In the genomic region with DNA sequence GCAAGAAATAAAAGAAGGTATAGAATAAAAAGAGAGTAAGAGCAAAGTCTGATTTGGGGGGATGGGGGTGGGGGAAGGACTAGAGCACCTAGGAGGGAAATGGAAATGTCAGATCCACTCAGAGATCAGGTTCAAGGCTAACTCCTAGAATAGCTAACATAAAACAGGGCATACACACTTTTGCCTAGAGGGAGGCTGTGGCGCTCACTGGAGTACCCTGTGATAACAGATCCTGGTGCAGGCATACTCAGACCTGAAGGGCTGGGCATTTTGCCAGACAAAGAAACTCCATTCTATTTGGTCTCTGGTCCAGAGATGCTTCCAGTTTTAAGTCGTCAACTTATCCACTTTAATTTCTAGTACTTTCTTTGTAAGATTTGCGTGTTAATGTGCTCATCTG, we compare ENCODE assay signal across 1 cellular context.
A peak's percentile ranks its signal among the peaks of the same experiment; 100 is the strongest.
TF ChIP-seq lines count a peak whose summit lies in the region.

No MANE protein-coding gene starts in this region.

TF ChIP-seq in K562, 482 proteins besides CTCF, POLR2A, EP300 and RAD21:
- TF ChIP-seq NFIC (IDR thresholded peaks at IDR 0.05): peak; percentile 85
- TF ChIP-seq, protein P1, sequence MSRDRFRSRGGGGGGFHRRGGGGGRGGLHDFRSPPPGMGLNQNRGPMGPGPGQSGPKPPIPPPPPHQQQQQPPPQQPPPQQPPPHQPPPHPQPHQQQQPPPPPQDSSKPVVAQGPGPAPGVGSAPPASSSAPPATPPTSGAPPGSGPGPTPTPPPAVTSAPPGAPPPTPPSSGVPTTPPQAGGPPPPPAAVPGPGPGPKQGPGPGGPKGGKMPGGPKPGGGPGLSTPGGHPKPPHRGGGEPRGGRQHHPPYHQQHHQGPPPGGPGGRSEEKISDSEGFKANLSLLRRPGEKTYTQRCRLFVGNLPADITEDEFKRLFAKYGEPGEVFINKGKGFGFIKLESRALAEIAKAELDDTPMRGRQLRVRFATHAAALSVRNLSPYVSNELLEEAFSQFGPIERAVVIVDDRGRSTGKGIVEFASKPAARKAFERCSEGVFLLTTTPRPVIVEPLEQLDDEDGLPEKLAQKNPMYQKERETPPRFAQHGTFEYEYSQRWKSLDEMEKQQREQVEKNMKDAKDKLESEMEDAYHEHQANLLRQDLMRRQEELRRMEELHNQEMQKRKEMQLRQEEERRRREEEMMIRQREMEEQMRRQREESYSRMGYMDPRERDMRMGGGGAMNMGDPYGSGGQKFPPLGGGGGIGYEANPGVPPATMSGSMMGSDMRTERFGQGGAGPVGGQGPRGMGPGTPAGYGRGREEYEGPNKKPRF (IDR thresholded peaks at IDR 0.05; ENCODE audit: low read depth, low read length): no peak
